In the genomic region with DNA sequence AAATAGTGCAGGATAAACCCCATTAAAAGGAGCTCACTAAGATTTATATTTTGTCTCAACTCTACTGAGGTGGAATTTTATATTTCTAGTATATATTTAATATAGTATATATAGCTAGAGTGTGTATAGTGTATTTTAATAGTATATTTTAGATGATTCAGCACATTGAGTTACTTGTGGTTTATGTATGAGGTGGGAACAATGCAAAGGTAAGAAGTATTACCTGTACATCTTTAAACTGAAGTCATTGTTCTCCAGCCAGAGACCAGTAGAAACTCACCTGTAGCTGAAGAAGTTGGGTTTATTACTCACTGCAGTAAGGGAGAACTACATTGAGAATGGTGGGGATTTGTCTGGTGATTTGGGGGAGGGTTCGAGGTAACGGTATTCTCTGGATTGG, we compare ENCODE assay signal across 17 cellular contexts.
"Had no signal": no experiment of that assay in that cellular context is flagged by ENCODE, and none has a peak within 500 bp of the region (broad histone marks: within the 10 kb centered on the region; RNA-seq: fewer than 3 reads in every experiment).

No MANE protein-coding gene starts in this region.

- H3K27me3 ChIP-seq: esophagus muscularis mucosa, hepatocyte, left lung, neural progenitor cell, pancreas had no signal

- H3K9me3 Mint-ChIP-seq: activated naive CD4-positive, alpha-beta T cell treated with anti-CD3 and anti-CD28 coated beads, Interleukin-2, amount 50 U/mL, for 24 hours; stimulated activated effector memory CD8-positive, alpha-beta T cell treated with anti-CD3 and anti-CD28 coated beads, Interleukin-12 subunit alpha, Interleukin-12 subunit beta, amount 100 ng/mL, for 72 hours had no signal

- H3K4me3 ChIP-seq: coronary artery, esophagus muscularis mucosa, hepatocyte, left lung, neural progenitor cell, pancreas had no signal

- H3K27ac ChIP-seq: coronary artery, esophagus muscularis mucosa, hepatocyte, left lung, neural progenitor cell, pancreas had no signal

- H2AFZ ChIP-seq: hepatocyte, neural progenitor cell had no signal

- H3K36me3 ChIP-seq: pancreas had no signal

- H3K4me2 ChIP-seq: hepatocyte, neural progenitor cell had no signal

- H3K4me1 Mint-ChIP-seq: neural progenitor cell had no signal

- H3K4me1 ChIP-seq: neural progenitor cell, pancreas had no signal

- H3K4me3 Mint-ChIP-seq: activated CD8-positive, alpha-beta T cell treated with anti-CD3 and anti-CD28 coated beads, Interleukin-2, amount 10 ng/mL, durations not matched to agents 7 days and 5 days; activated naive CD4-positive, alpha-beta T cell treated with anti-CD3 and anti-CD28 coated beads, Interleukin-2, amount 50 U/mL, for 24 hours; neural progenitor cell; stimulated activated effector memory CD8-positive, alpha-beta T cell treated with anti-CD3 and anti-CD28 coated beads, Interleukin-12 subunit alpha, Interleukin-12 subunit beta, amount 100 ng/mL, for 72 hours had no signal

- DNase-seq: activated CD4-positive, alpha-beta T cell treated with anti-CD3 and anti-CD28 coated beads for 4 hours; activated CD8-positive, alpha-beta memory T cell treated with anti-CD3 and anti-CD28 coated beads, Interleukin-2, amount 50 U/mL, for 4 hours; activated CD8-positive, alpha-beta T cell treated with anti-CD3 and anti-CD28 coated beads, Interleukin-2, amount 10 ng/mL, durations not matched to agents 7 days and 5 days; activated effector memory CD4-positive, alpha-beta T cell treated with anti-CD3 and anti-CD28 coated beads, Interleukin-2, amount 50 U/mL, for 16 hours; activated T-cell treated with anti-CD3 and anti-CD28 coated beads, Interleukin-2, amount 50 U/mL, for 48 hours; amniotic stem cell; central memory CD4-positive, alpha-beta T cell; left lung; pancreas; stimulated activated CD4-positive, alpha-beta T cell treated with anti-CD3 and anti-CD28 coated beads, Interleukin-12 subunit alpha, Interleukin-12 subunit beta, amount 100 ng/mL, for 4 hours had no signal

- H3K9me3 ChIP-seq: esophagus muscularis mucosa, left lung, pancreas had no signal

- ATAC-seq: activated CD8-positive, alpha-beta T cell treated with anti-CD3 and anti-CD28 coated beads, Interleukin-2, amount 10 ng/mL, durations not matched to agents 7 days and 5 days; left lung; pancreas; stimulated activated effector memory CD8-positive, alpha-beta T cell treated with anti-CD3 and anti-CD28 coated beads, Interleukin-12 subunit alpha, Interleukin-12 subunit beta, amount 100 ng/mL, for 72 hours had no signal

- H3K27me3 Mint-ChIP-seq: activated naive CD4-positive, alpha-beta T cell treated with anti-CD3 and anti-CD28 coated beads, Interleukin-2, amount 50 U/mL, for 24 hours had no signal

- H3K27ac Mint-ChIP-seq: activated CD8-positive, alpha-beta T cell treated with anti-CD3 and anti-CD28 coated beads, Interleukin-2, amount 10 ng/mL, durations not matched to agents 7 days and 5 days; activated naive CD4-positive, alpha-beta T cell treated with anti-CD3 and anti-CD28 coated beads, Interleukin-2, amount 50 U/mL, for 24 hours; neural progenitor cell; stimulated activated effector memory CD8-positive, alpha-beta T cell treated with anti-CD3 and anti-CD28 coated beads, Interleukin-12 subunit alpha, Interleukin-12 subunit beta, amount 100 ng/mL, for 72 hours had no signal

- H3K9ac ChIP-seq: neural progenitor cell had no signal

- FAIRE-seq: keratinocyte had no signal
